Comparison of ENCODE assay signal across 9 cellular contexts in genomic region chr15:63277893-63278505, GRCh38. TPM values are rescaled to one million over a fixed set of nuclear protein-coding genes. Genes with fewer than 3 reads are reported as not detected.
DNase-seq lines count a peak whose midpoint lies in the region; FAIRE-seq and TF ChIP-seq lines count a peak whose summit lies in the region.
"Had no signal": no experiment of that assay in that cellular context is flagged by ENCODE, and none has a peak within 500 bp of the region (broad histone marks: within the 10 kb centered on the region; RNA-seq: fewer than 3 reads in every experiment).

No MANE protein-coding gene starts in this region.

- H3K9me3 ChIP-seq in Peyer's patch (no peaks in the 10 kb centered on the region), parathyroid adenoma (ENCODE audit: control insufficient read depth, low read length) (no peaks in the 10 kb centered on the region)

- H2AFZ ChIP-seq in parathyroid adenoma = peak overlapping the region; percentile 98

- no peak for FAIRE-seq in GM12892 (lab: Jason Lieb, UNC)
- FAIRE-seq: A204.1 had no signal

- TF ChIP-seq CTCF in Peyer's patch (IDR thresholded peaks at IDR 0.05) (no peak), fibroblast of mammary gland (conservative IDR thresholded peaks at IDR 0.05; ENCODE audit: control insufficient read depth, insufficient read depth, low read depth, low read length) (no peak), parathyroid adenoma (IDR thresholded peaks at IDR 0.05) (no peak)

- TF ChIP-seq POLR2A in Peyer's patch (IDR thresholded peaks at IDR 0.05) (no peak), GM12892 (IDR thresholded peaks at IDR 0.05; ENCODE audit: low read depth, low read length) (no peak)

- H3K27ac ChIP-seq in Peyer's patch = peak overlapping the region; percentile 76 to 89 (median 85)
- peak overlapping the region; percentile 82 for H3K27ac ChIP-seq in parathyroid adenoma

- H3K4me1 ChIP-seq in Peyer's patch (peaks cover 0 to 7% (median 2%) of the 10 kb centered on the region in 4 donors), parathyroid adenoma (no peaks in the 10 kb centered on the region)

- H3K4me2 ChIP-seq in parathyroid adenoma (ENCODE audit: low read length) = peak overlapping the region; percentile 89

- no peaks in the 10 kb centered on the region for H3K79me2 ChIP-seq in parathyroid adenoma

- DNase-seq in NCI-H1436 (lab: John Stamatoyannopoulos, UW) = peak; percentile 19
- no peak for DNase-seq in NCI-H1436 treated with DMSO at 0.1 percent for 48 hours (lab: John Stamatoyannopoulos, UW)
- DNase-seq in Peyer's patch = no peak
- peak; percentile 26 for DNase-seq in fibroblast of mammary gland (ENCODE audit: low read depth)
- no peak for DNase-seq in GM12892 (ENCODE audit: insufficient read length)
- DNase-seq in KG1 (lab: John Stamatoyannopoulos, UW) = no peak
- no peak for DNase-seq in HuH-7.5 (ENCODE audit: low spot score)

- peak overlapping the region; percentile 37 for H3K9ac ChIP-seq in parathyroid adenoma

- H3K27me3 ChIP-seq in Peyer's patch = no peaks in the 10 kb centered on the region
- no peaks in the 10 kb centered on the region for H3K27me3 ChIP-seq in parathyroid adenoma (ENCODE audit: control insufficient read depth, insufficient read depth, low read length)

- no peaks in the 10 kb centered on the region for H3K36me3 ChIP-seq in Peyer's patch
- no peaks in the 10 kb centered on the region for H3K36me3 ChIP-seq in parathyroid adenoma (ENCODE audit: control insufficient read depth, insufficient read depth, low read length)

- peak overlapping the region; percentile 83 to 91 (median 86) for H3K4me3 ChIP-seq in Peyer's patch
- peak overlapping the region; percentile 63 for H3K4me3 ChIP-seq in fibroblast of mammary gland (ENCODE audit: control insufficient read depth, low read depth, low read length)
- H3K4me3 ChIP-seq in parathyroid adenoma (ENCODE audit: low read depth, low read length) = peak overlapping the region; percentile 81

RNA-seq across cellular contexts. Expression of gene APH1B, which starts 0.6 kb away (rescaled TPM):
- total RNA-seq in Peyer's patch = 1 to 10 TPM; 3.3 to 4.8 (median 3.9) TPM
- polyA plus RNA-seq in GM12892 (2012; ENCODE audit: missing spikeins) = 10.3 TPM

Comparison
In these comparisons a context has a peak if more than half of its experiments do, and no peak if none do; other contexts are left out.
1. DNase-seq: peak in NCI-H1436 (single experiment) and fibroblast of mammary gland (single experiment); none in NCI-H1436 treated with DMSO at 0.1 percent for 48 hours (single experiment), Peyer's patch (0 of 3), GM12892 (single experiment), KG1 (single experiment) and HuH-7.5 (single experiment).
2. Peak in every context shown above with its lines, with median percentiles within 50 percentile points of each other: H3K4me3 ChIP-seq.